Comparison of ENCODE assay signal across 16 cellular contexts in genomic region chrX:135256087-135256684, GRCh38. TPM values are rescaled to one million over a fixed set of nuclear protein-coding genes. Genes with fewer than 3 reads are reported as not detected.
"Had no signal": no experiment of that assay in that cellular context is flagged by ENCODE, and none has a peak within 500 bp of the region (broad histone marks: within the 10 kb centered on the region; RNA-seq: fewer than 3 reads in every experiment).

No MANE protein-coding gene starts in this region.

RNA-seq across cellular contexts. Expression of gene ETDA, which starts 4.3 kb away (rescaled TPM):
- total RNA-seq: activated B cell treated with CpG ODN at 0.5 μM for 24 hours; activated CD4-positive, alpha-beta memory T cell treated with anti-CD3 and anti-CD28 coated beads, Interleukin-2, amount 10 ng/mL, durations not matched to agents 7 days and 5 days; activated CD4-positive, alpha-beta T cell treated with anti-CD3 and anti-CD28 coated beads, Interleukin-2, amount 10 ng/mL, durations not matched to agents 7 days and 5 days; activated CD8-positive, alpha-beta memory T cell treated with anti-CD3 and anti-CD28 coated beads for 36 hours; activated naive CD4-positive, alpha-beta T cell treated with anti-CD3 and anti-CD28 coated beads for 36 hours; activated T-cell treated with anti-CD3 and anti-CD28 coated beads, Interleukin-2, amount 50 U/mL, for 4 hours; activated T-cell treated with anti-CD3 and anti-CD28 coated beads, Interleukin-2, amount 50 U/mL, for 72 hours; activated T-helper 1 cell treated with anti-CD3 and anti-CD28 coated beads, Interleukin-12 subunit alpha, Interleukin-12 subunit beta, Interleukin-2, Interleukin-4 antibody, amounts not matched to agents 30 ng/mL and 10 ng/mL and 1 ng/mL, durations not matched to agents 14 hours and 24 hours and 36 hours; activated T-helper 17 cell treated with anti-CD3 and anti-CD28 coated beads, Interleukin-2, amount 50 U/mL, for 72 hours; adrenal gland; aorta; astrocyte; body of pancreas; breast epithelium; cardiac septum; cerebellum had no signal

RNA-seq across cellular contexts. Expression of gene ETDC, which starts 53.1 kb away (rescaled TPM):
- total RNA-seq: activated B cell treated with CpG ODN at 0.5 μM for 24 hours; activated CD4-positive, alpha-beta memory T cell treated with anti-CD3 and anti-CD28 coated beads, Interleukin-2, amount 10 ng/mL, durations not matched to agents 7 days and 5 days; activated CD4-positive, alpha-beta T cell treated with anti-CD3 and anti-CD28 coated beads, Interleukin-2, amount 10 ng/mL, durations not matched to agents 7 days and 5 days; activated CD8-positive, alpha-beta memory T cell treated with anti-CD3 and anti-CD28 coated beads for 36 hours; activated naive CD4-positive, alpha-beta T cell treated with anti-CD3 and anti-CD28 coated beads for 36 hours; activated T-cell treated with anti-CD3 and anti-CD28 coated beads, Interleukin-2, amount 50 U/mL, for 4 hours; activated T-cell treated with anti-CD3 and anti-CD28 coated beads, Interleukin-2, amount 50 U/mL, for 72 hours; activated T-helper 1 cell treated with anti-CD3 and anti-CD28 coated beads, Interleukin-12 subunit alpha, Interleukin-12 subunit beta, Interleukin-2, Interleukin-4 antibody, amounts not matched to agents 30 ng/mL and 10 ng/mL and 1 ng/mL, durations not matched to agents 14 hours and 24 hours and 36 hours; activated T-helper 17 cell treated with anti-CD3 and anti-CD28 coated beads, Interleukin-2, amount 50 U/mL, for 72 hours; adrenal gland; aorta; astrocyte; body of pancreas; breast epithelium; cardiac septum; cerebellum had no signal
